8 cellular contexts compared by ENCODE assay signal in the genomic region with DNA sequence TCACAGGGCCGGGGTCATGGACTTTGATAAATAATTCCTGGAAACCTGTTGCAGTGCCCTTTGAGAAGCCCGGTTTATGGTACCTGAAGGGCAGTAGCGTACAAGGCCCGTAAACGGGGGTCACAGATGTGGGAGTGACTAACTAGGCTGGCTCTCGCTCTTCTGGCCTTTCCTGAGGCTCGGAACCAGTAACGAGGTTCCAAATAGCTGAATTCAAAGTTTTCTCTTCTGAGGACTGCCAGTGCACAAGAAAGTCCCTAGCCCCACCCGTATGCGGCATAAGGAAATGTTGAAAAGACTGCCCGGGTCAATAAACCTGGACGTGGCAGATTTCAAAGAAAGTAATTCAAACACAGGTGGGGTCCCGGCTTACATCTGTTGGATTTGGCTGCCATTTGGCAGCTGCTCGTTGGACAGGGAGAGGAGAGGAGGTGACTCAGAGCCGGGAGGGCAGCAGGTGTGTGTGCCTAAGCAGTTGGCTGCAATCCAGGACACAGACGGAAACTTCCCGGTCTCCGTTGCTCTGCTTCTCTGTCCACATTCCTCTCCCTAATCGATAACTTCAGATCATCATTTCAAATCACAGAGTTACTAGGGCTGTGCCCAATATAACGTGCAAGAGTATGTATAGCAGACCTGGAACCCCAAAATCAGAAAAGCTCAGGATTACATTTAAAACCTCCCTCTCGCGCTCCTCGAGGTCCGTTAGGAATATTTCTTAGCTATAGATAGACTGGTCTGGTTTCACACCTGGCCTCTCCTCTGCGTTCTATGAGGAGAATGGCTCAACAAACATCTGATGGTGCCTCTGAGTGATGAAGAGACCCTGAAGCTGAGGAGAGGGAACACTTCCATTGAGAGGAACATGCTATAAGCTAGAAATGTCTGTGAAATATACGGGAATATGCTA. TPM values are rescaled to one million over a fixed set of nuclear protein-coding genes. Genes with fewer than 3 reads are reported as not detected.
DNase-seq lines count a peak whose midpoint lies in the region; ATAC-seq and TF ChIP-seq lines count a peak whose summit lies in the region.

No MANE protein-coding gene starts in this region.

- peak in 53 of 76 experiments; percentile 6 to 83 (median 38) for DNase-seq in HUDEP-2 (lab: John Stamatoyannopoulos, UW; ENCODE audit: unreplicated experiment in 76 of 76)
- peak; percentile 35 for DNase-seq in Panc1 (ENCODE audit: low read depth, low spot score)
- DNase-seq in activated naive CD4-positive, alpha-beta T cell treated with anti-CD3 and anti-CD28 coated beads, Interleukin-2, amount 50 U/mL, for 72 hours (ENCODE audit: low spot score in 2 of 2): peak; percentile 44 to 70
- DNase-seq in heart right ventricle: peak; percentile 32 to 51
- DNase-seq in pons (ENCODE audit: low spot score): peak; percentile 45

- no peaks in the 10 kb centered on the region for H3K9me3 ChIP-seq in Panc1 (ENCODE audit: control insufficient read depth, insufficient read depth, low read depth, low read length)
- no peaks in the 10 kb centered on the region for H3K9me3 ChIP-seq in heart right ventricle

- intact Hi-C loops in Panc1 (cut with micrococcal nuclease; ENCODE audit: unreplicated experiment): no loop called here
- intact Hi-C loops in heart right ventricle (cut with DNase I): loop anchor here in 3 of 10 donors (2.0 to 10.0 kb wide), 3 partner anchors 39 to 386 kb away; no protein-coding TSS in a partner anchor

- H3K36me3 ChIP-seq in Panc1 (ENCODE audit: control insufficient read depth, insufficient read depth, low read length) (no peaks in the 10 kb centered on the region), heart right ventricle (peaks cover 0 to 26% (median 7%) of the 10 kb centered on the region in 9 donors)

- BruUV-seq in Panc1 (replicated peaks; lab: Mats Ljungman, UMichigan): no TSS peak

- in situ Hi-C loops in Panc1 (cut with HindIII; ENCODE audit: low pct_unique_long_range_greater_than_20kb, low sequenced_read_pairs): no loop called here

- H3K9me3 Mint-ChIP-seq in activated naive CD4-positive, alpha-beta T cell treated with anti-CD3 and anti-CD28 coated beads, Interleukin-2, amount 50 U/mL, for 72 hours: no peaks in the 10 kb centered on the region

- WGBS in heart right ventricle, 2 donors: 21 to 23% methylated on average over 26 of the region's 26 CpGs

- ATAC-seq in GM19397 (IDR thresholded peaks at IDR 0.05; ENCODE audit: unreplicated experiment) (peak; percentile 18), Panc1 (peak; percentile 11), heart right ventricle (peak in 7 of 8 donors; percentile 5 to 55 (median 46)), GM18868 (IDR thresholded peaks at IDR 0.05; ENCODE audit: unreplicated experiment) (no peak)
- peak; percentile 21 to 36 for ATAC-seq in activated naive CD4-positive, alpha-beta T cell treated with anti-CD3 and anti-CD28 coated beads, Interleukin-2, amount 50 U/mL, for 72 hours

- H3K27ac Mint-ChIP-seq in activated naive CD4-positive, alpha-beta T cell treated with anti-CD3 and anti-CD28 coated beads, Interleukin-2, amount 50 U/mL, for 72 hours: peak overlapping the region; percentile 96 to 97

- no peaks in the 10 kb centered on the region for H3K27me3 ChIP-seq in Panc1 (ENCODE audit: control insufficient read depth, insufficient read depth, low read length)
- no peaks in the 10 kb centered on the region for H3K27me3 ChIP-seq in heart right ventricle

- CTCF ChIA-PET in Panc1 (lab: Charles Lee): no interaction called here

- TF ChIP-seq CTCF in C4-2B (conservative IDR thresholded peaks at IDR 0.05) (no peak), Panc1 (IDR thresholded peaks at IDR 0.05) (no peak), heart right ventricle (IDR thresholded peaks at IDR 0.05) (no peak)

- H3K4me3 ChIP-seq in Panc1 (ENCODE audit: low read depth in 2 of 2, low read length in 2 of 2) (peak overlapping the region; percentile 82 to 97), heart right ventricle (peak overlapping the region; percentile 63 to 98 (median 92))

- H3K4me1 ChIP-seq in Panc1 (ENCODE audit: control insufficient read depth, insufficient read depth, low read length): peaks cover 4% of the 10 kb centered on the region; the same call in 1 of the 2 replicates
- peaks cover 2 to 39% (median 19%) of the 10 kb centered on the region in 9 donors for H3K4me1 ChIP-seq in heart right ventricle

- H3K36me3 Mint-ChIP-seq in activated naive CD4-positive, alpha-beta T cell treated with anti-CD3 and anti-CD28 coated beads, Interleukin-2, amount 50 U/mL, for 72 hours: peaks cover 11% of the 10 kb centered on the region in 2 donors

- H3K27ac ChIP-seq in C4-2B (peak overlapping the region; percentile 82), Panc1 (ENCODE audit: low read length) (peak overlapping the region; percentile 93), heart right ventricle (peak overlapping the region; percentile 9 to 98 (median 86))

- POLR2A ChIA-PET in Panc1 (lab: Charles Lee): no interaction called here

RNA-seq across cellular contexts. Expression of a gene that starts 0.8 kb away (rescaled TPM):
- total RNA-seq in Panc1 (2021; ENCODE audit: unreplicated experiment) (9.8 TPM), heart right ventricle (10 to 100 TPM in 1 of 10 donors, 1 to 10 TPM in 9; 5.0 to 10.6 (median 6.8) TPM)
- polyA plus RNA-seq in Panc1 (2012; ENCODE audit: insufficient read length): 10.6 TPM
- 10 to 100 TPM; 23.9 to 37.6 TPM for total RNA-seq in activated naive CD4-positive, alpha-beta T cell treated with anti-CD3 and anti-CD28 coated beads, Interleukin-2, amount 50 U/mL, for 72 hours
- polyA plus RNA-seq in heart right ventricle: 1 to 10 TPM; 6.6 to 8.1 TPM
